In the genomic region with DNA sequence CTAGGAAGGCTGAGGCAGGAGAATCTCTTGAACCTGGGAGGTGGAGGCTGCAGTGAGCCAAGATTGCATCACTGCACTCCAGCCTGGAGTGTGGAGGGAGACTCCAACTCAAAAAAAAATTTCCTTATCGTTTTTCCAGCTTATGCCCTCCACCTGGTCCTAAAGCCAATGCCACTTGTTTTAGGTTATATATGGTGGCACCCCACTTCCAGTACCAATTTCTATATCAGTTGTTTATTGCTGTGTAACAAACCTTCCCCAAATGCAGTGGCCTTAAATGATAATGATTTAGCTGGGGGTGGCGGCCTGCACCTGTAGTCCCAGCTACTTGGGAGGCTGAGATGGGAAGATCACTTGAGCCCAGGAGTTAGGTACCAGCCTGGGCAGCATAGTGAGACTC, we compare ENCODE assay signal across 10 cellular contexts.
"Had no signal": no experiment of that assay in that cellular context is flagged by ENCODE, and none has a peak within 500 bp of the region (broad histone marks: within the 10 kb centered on the region; RNA-seq: fewer than 3 reads in every experiment).

No MANE protein-coding gene starts in this region.

- H3K4me3 ChIP-seq: GM23338 had no signal

- DNase-seq: H9, HCEC 1CT, HFFc6, KG1 had no signal

- H2AFZ ChIP-seq: GM23338 had no signal

- H3K27me3 Mint-ChIP-seq: IgD-negative memory B cell had no signal

- H3K27ac Mint-ChIP-seq: GM23338, H9, HFFc6, IgD-negative memory B cell had no signal

- H3K4me2 ChIP-seq: GM23338 had no signal

- H3K27ac ChIP-seq: HL-60 had no signal

- H3K36me3 Mint-ChIP-seq: IgD-negative memory B cell had no signal

- H3K4me1 Mint-ChIP-seq: GM23338, IgD-negative memory B cell had no signal

- H3K4me3 Mint-ChIP-seq: GM23338, H9, HFFc6, IgD-negative memory B cell had no signal

- H3K9me3 Mint-ChIP-seq: GM23338 had no signal

- FAIRE-seq: H1, H54, HepG2 had no signal

- ATAC-seq: GM23338, HepG2 had no signal
